8 cellular contexts compared by ENCODE assay signal in the genomic region with DNA sequence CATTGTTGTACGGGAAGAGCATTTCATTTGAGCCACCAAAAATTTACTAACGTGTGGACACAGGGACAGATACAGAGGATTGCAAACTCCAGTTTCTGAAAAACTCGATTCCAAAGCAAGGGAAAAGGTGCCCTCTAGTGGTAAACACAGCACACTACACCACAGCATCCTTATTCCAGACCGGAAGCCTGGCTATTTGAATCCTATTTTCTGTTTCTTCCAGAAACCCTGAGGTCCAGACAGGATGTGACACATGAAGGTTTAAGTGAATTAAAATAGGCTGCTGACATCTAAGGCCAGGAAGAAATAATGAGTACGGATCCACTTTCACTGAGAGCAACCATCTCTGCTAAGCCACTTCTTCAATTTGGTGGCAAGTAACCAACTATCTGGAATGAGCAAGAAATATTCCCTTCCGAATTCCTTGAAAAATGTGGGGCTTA. TPM values are rescaled to one million over a fixed set of nuclear protein-coding genes. Genes with fewer than 3 reads are reported as not detected.
DNase-seq lines count a peak whose midpoint lies in the region; ATAC-seq and TF ChIP-seq lines count a peak whose summit lies in the region.

No MANE protein-coding gene starts in this region.

- DNase-seq in 8988T: peak; percentile 41
- peak; percentile 84 for DNase-seq in GM03348 (ENCODE audit: low spot score)
- DNase-seq in MG63: peak; percentile 28
- peak; percentile 62 for DNase-seq in SK-N-MC (ENCODE audit: low read depth, low spot score)
- DNase-seq in brain pericyte (ENCODE audit: low read depth, low spot score): peak; percentile 54
- DNase-seq in immature natural killer cell: peak; percentile 54 to 64 (median 63)
- no peak for DNase-seq in spleen

- H3K27ac ChIP-seq in SK-N-MC (no peak overlapping the region), spleen (peak overlapping the region in 4 of 8 donors; percentile 5 to 48 (median 16))

- 2 to 5% (median 4%) methylated on average over 6 of the region's 6 CpGs for WGBS in spleen, 5 donors

- no peaks in the 10 kb centered on the region for H3K9me3 Mint-ChIP-seq in immature natural killer cell

- no peaks in the 10 kb centered on the region for H3K36me3 Mint-ChIP-seq in immature natural killer cell

- H3K9ac ChIP-seq in SK-N-MC (ENCODE audit: insufficient read length): no peak overlapping the region

- H3K4me1 Mint-ChIP-seq in immature natural killer cell: peaks cover 3 to 5% of the 10 kb centered on the region in 2 donors

- no peak overlapping the region for H3K27ac Mint-ChIP-seq in immature natural killer cell

- no peak for ATAC-seq in HG02938 (IDR thresholded peaks at IDR 0.05; ENCODE audit: unreplicated experiment)

- intact Hi-C loops in spleen (cut with DNase I; ENCODE audit: low total_unique reads): no loop called here

- no peak for TF ChIP-seq POLR2A in spleen (IDR thresholded peaks at IDR 0.05)

- peaks cover 0 to 27% (median 17%) of the 10 kb centered on the region in 6 donors for H3K4me1 ChIP-seq in spleen

- TF ChIP-seq CTCF in spleen (IDR thresholded peaks at IDR 0.05 in 8 of 11, conservative IDR thresholded peaks at IDR 0.05 in 3 of 11): peak; percentile 88 to 96 (median 94)

- H3K4me3 ChIP-seq in MG63 (no peak overlapping the region), SK-N-MC (no peak overlapping the region), spleen (no peak overlapping the region)

- H3K27me3 ChIP-seq in MG63 (no peaks in the 10 kb centered on the region), spleen (replicated peaks in 1 of 7) (peaks cover 0 to 17% (median 0%) of the 10 kb centered on the region in 7 donors)

- H3K36me3 ChIP-seq in MG63: no peaks in the 10 kb centered on the region
- H3K36me3 ChIP-seq in SK-N-MC (ENCODE audit: insufficient read depth, low read length): no peaks in the 10 kb centered on the region
- H3K36me3 ChIP-seq in spleen: no peaks in the 10 kb centered on the region

- H3K4me3 Mint-ChIP-seq in immature natural killer cell: no peak overlapping the region

- H3K9me3 ChIP-seq in MG63 (no peaks in the 10 kb centered on the region), SK-N-MC (ENCODE audit: low read depth, low read length) (no peaks in the 10 kb centered on the region), spleen (no peaks in the 10 kb centered on the region)

- H3K27me3 Mint-ChIP-seq in immature natural killer cell (ENCODE audit: low read depth in 3 of 3): peaks cover 2 to 10% (median 5%) of the 10 kb centered on the region in 3 donors

RNA-seq across cellular contexts. Expression of a gene that starts 31.8 kb away (rescaled TPM):
- 5.9 and 9.9 TPM in 2 replicates for total RNA-seq in MG63 (2014; rRNA removed; shearing (Covaris generic); ENCODE audit: low replicate concordance)
- polyA plus RNA-seq in immature natural killer cell: 1 to 10 TPM; 2.5 to 7.0 (median 2.7) TPM
- total RNA-seq in spleen: 10 to 100 TPM in 6 of 7 donors, 1 to 10 TPM in 1; 9.6 to 37.4 (median 14.0) TPM
- polyA plus RNA-seq in spleen: 10 to 100 TPM in 1 of 3 donors, 1 to 10 TPM in 2; 5.4 to 16.3 (median 6.6) TPM
